In genomic region chr1:234211855-234212254, GRCh38 we compare ENCODE assay signal across 2 cellular contexts.
TF ChIP-seq lines count a peak whose summit lies in the region.

No MANE protein-coding gene starts in this region.

TF ChIP-seq in HEK293, 187 proteins besides CTCF, POLR2A, EP300 and RAD21:
- peak; percentile 36 for TF ChIP-seq SETDB1 (IDR thresholded peaks at IDR 0.05; ENCODE audit: insufficient read length, low read length)

TF ChIP-seq in K562, 482 proteins besides CTCF, POLR2A, EP300 and RAD21:
- peak; percentile 93 for TF ChIP-seq ZNF431 (CRISPR knock-in tag; IDR thresholded peaks at IDR 0.05)
